ENCODE assay signal across 1 cellular context in genomic region chr6:37818536-37819176, GRCh38.
TF ChIP-seq lines count a peak whose summit lies in the region.

No MANE protein-coding gene starts in this region.

TF ChIP-seq in K562, 482 proteins besides CTCF, POLR2A, EP300 and RAD21 (continued from another document and continues in another):
- TF ChIP-seq, protein P1, sequence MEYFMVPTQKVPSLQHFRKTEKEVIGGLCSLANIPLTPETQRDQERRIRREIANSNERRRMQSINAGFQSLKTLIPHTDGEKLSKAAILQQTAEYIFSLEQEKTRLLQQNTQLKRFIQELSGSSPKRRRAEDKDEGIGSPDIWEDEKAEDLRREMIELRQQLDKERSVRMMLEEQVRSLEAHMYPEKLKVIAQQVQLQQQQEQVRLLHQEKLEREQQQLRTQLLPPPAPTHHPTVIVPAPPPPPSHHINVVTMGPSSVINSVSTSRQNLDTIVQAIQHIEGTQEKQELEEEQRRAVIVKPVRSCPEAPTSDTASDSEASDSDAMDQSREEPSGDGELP (CRISPR knock-in tag; IDR thresholded peaks at IDR 0.05; ENCODE audit: borderline replicate concordance), result no peak
- TF ChIP-seq ZEB2 (IDR thresholded peaks at IDR 0.05) (no peak), ZC3H11A (IDR thresholded peaks at IDR 0.05; ENCODE audit: low read depth, low read length) (no peak), GTF2F1 (IDR thresholded peaks at IDR 0.05; ENCODE audit: low read depth, low read length) (0 out of 2 replicates have a peak, but pooled peaks have one; percentile 87), PHF20 (IDR thresholded peaks at IDR 0.05; ENCODE audit: partially characterized antibody) (peak; percentile 91), FOXK1 (CRISPR knock-in tag; IDR thresholded peaks at IDR 0.05; ENCODE audit: borderline replicate concordance) (0 out of 2 replicates have a peak, but pooled peaks have one; percentile 72), PHB2 (IDR thresholded peaks at IDR 0.05; ENCODE audit: low read depth) (no peak), MED1 (CRISPR knock-in tag; IDR thresholded peaks at IDR 0.05; ENCODE audit: borderline replicate concordance) (no peak), XRCC5 (IDR thresholded peaks at IDR 0.05; ENCODE audit: low read depth, low read length) (no peak), PHF21A (IDR thresholded peaks at IDR 0.05; ENCODE audit: borderline replicate concordance, low read depth) (no peak), U2AF1 (optimal IDR thresholded peaks at IDR 0.05; ENCODE audit: low read depth, low read length) (no peak), CLOCK (CRISPR knock-in tag; IDR thresholded peaks at IDR 0.05; ENCODE audit: borderline replicate concordance) (no peak), ZNF384 (IDR thresholded peaks at IDR 0.05; ENCODE audit: low read depth, low read length) (no peak), GABPB2 (CRISPR knock-in tag; conservative IDR thresholded peaks at IDR 0.05) (no peak), NONO (IDR thresholded peaks at IDR 0.05; ENCODE audit: low read depth in 2 of 2, low read length in 1 of 2) (no peak), ZNF140 (CRISPR knock-in tag; IDR thresholded peaks at IDR 0.05) (no peak), NFATC3 (IDR thresholded peaks at IDR 0.05) (no peak), SMAD3 (CRISPR knock-in tag; conservative IDR thresholded peaks at IDR 0.05) (no peak), ZNF695 (CRISPR knock-in tag; IDR thresholded peaks at IDR 0.05) (peak; percentile 58; the same call in 1 of the 2 replicates), THRAP3 (IDR thresholded peaks at IDR 0.05; ENCODE audit: borderline replicate concordance) (no peak), JUND (IDR thresholded peaks at IDR 0.05; ENCODE audit: borderline replicate concordance, low read depth, low read length) (no peak), JUND (tag; IDR thresholded peaks at IDR 0.05; ENCODE audit: borderline replicate concordance, low read depth, low read length) (0 out of 3 replicates have a peak, but pooled peaks have one; percentile 52), HNRNPK (IDR thresholded peaks at IDR 0.05; ENCODE audit: low read depth, low read length, poor library complexity, severe bottlenecking) (no peak), NFE2 (IDR thresholded peaks at IDR 0.05; ENCODE audit: low read depth) (no peak), POLR2B (IDR thresholded peaks at IDR 0.05; ENCODE audit: low read depth, partially characterized antibody) (peak; percentile 98), SMAD2 (IDR thresholded peaks at IDR 0.05; ENCODE audit: low read depth, low read length) (no peak), FOXK2 (conservative IDR thresholded peaks at IDR 0.05 in 1 of 2, IDR thresholded peaks at IDR 0.05 in 1 of 2; ENCODE audit: low read depth in 2 of 2) (peak in 1 of 2 experiments; percentile 65; a peak in 2 of 4 replicates), SRSF3 (IDR thresholded peaks at IDR 0.05; ENCODE audit: insufficient read depth, low read length) (no peak), ZNF274 (IDR thresholded peaks at IDR 0.05; ENCODE audit: borderline replicate concordance, low read depth, low read length) (no peak), ARID3A (IDR thresholded peaks at IDR 0.05; ENCODE audit: borderline replicate concordance, low read depth, low read length) (no peak), NR2C1 (IDR thresholded peaks at IDR 0.05) (no peak), NR2C1 (tag; IDR thresholded peaks at IDR 0.05) (no peak), ZNF431 (CRISPR knock-in tag; IDR thresholded peaks at IDR 0.05) (no peak), MYBL2 (IDR thresholded peaks at IDR 0.05; ENCODE audit: low read depth) (no peak), MYBL2 (CRISPR knock-in tag; IDR thresholded peaks at IDR 0.05; ENCODE audit: borderline replicate concordance) (no peak), ZNF146 (CRISPR knock-in tag; IDR thresholded peaks at IDR 0.05; ENCODE audit: unreplicated experiment) (no peak), FOS (IDR thresholded peaks at IDR 0.05; ENCODE audit: extremely low read depth, insufficient read length) (no peak), KDM1A (IDR thresholded peaks at IDR 0.05) (no peak), PYGO2 (tag; IDR thresholded peaks at IDR 0.05) (no peak), SAFB2 (IDR thresholded peaks at IDR 0.05; ENCODE audit: borderline replicate concordance, low read depth, low read length, severe bottlenecking) (no peak), YY1 (IDR thresholded peaks at IDR 0.05; ENCODE audit: borderline replicate concordance in 1 of 3, control insufficient read depth in 1 of 3, extremely low read depth in 1 of 3, insufficient read depth in 3 of 3, insufficient read length in 1 of 3, insufficient replicate concordance in 2 of 3, low read depth in 1 of 3, low read length in 2 of 3) (peak in 2 of 3 experiments; percentile 43 to 74), TEAD1 (CRISPR knock-in tag; IDR thresholded peaks at IDR 0.05) (peak in 1 of 2 experiments; percentile 55; a peak in 2 of 4 replicates), TRIM24 (IDR thresholded peaks at IDR 0.05) (0 out of 4 replicates have a peak, but pooled peaks of 1 of the 2 experiments have one; percentile 42), STAG1 (CRISPR knock-in tag; IDR thresholded peaks at IDR 0.05; ENCODE audit: borderline replicate concordance) (no peak), ETV1 (tag; conservative IDR thresholded peaks at IDR 0.05; ENCODE audit: low read depth) (peak; percentile 92), ZNF77 (CRISPR knock-in tag; IDR thresholded peaks at IDR 0.05) (no peak), ARNT (IDR thresholded peaks at IDR 0.05) (peak; percentile 14 to 76; a peak in 2 of 4 replicates), NCOA2 (IDR thresholded peaks at IDR 0.05; ENCODE audit: partially characterized antibody in 2 of 2) (no peak), ZNF24 (IDR thresholded peaks at IDR 0.05) (no peak), ZNF584 (CRISPR knock-in tag; IDR thresholded peaks at IDR 0.05; ENCODE audit: low read depth) (no peak), ATF4 (CRISPR knock-in tag; IDR thresholded peaks at IDR 0.05) (peak; percentile 29; the same call in 1 of the 2 replicates)
- TF ChIP-seq, protein P2, sequence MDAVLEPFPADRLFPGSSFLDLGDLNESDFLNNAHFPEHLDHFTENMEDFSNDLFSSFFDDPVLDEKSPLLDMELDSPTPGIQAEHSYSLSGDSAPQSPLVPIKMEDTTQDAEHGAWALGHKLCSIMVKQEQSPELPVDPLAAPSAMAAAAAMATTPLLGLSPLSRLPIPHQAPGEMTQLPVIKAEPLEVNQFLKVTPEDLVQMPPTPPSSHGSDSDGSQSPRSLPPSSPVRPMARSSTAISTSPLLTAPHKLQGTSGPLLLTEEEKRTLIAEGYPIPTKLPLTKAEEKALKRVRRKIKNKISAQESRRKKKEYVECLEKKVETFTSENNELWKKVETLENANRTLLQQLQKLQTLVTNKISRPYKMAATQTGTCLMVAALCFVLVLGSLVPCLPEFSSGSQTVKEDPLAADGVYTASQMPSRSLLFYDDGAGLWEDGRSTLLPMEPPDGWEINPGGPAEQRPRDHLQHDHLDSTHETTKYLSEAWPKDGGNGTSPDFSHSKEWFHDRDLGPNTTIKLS (IDR thresholded peaks at IDR 0.05; ENCODE audit: borderline replicate concordance, low read depth), result no peak
- TF ChIP-seq, protein P3, sequence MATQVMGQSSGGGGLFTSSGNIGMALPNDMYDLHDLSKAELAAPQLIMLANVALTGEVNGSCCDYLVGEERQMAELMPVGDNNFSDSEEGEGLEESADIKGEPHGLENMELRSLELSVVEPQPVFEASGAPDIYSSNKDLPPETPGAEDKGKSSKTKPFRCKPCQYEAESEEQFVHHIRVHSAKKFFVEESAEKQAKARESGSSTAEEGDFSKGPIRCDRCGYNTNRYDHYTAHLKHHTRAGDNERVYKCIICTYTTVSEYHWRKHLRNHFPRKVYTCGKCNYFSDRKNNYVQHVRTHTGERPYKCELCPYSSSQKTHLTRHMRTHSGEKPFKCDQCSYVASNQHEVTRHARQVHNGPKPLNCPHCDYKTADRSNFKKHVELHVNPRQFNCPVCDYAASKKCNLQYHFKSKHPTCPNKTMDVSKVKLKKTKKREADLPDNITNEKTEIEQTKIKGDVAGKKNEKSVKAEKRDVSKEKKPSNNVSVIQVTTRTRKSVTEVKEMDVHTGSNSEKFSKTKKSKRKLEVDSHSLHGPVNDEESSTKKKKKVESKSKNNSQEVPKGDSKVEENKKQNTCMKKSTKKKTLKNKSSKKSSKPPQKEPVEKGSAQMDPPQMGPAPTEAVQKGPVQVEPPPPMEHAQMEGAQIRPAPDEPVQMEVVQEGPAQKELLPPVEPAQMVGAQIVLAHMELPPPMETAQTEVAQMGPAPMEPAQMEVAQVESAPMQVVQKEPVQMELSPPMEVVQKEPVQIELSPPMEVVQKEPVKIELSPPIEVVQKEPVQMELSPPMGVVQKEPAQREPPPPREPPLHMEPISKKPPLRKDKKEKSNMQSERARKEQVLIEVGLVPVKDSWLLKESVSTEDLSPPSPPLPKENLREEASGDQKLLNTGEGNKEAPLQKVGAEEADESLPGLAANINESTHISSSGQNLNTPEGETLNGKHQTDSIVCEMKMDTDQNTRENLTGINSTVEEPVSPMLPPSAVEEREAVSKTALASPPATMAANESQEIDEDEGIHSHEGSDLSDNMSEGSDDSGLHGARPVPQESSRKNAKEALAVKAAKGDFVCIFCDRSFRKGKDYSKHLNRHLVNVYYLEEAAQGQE (CRISPR knock-in tag; IDR thresholded peaks at IDR 0.05; ENCODE audit: low read depth), result no peak; the same call in 1 of the 2 replicates
- TF ChIP-seq, protein P4, sequence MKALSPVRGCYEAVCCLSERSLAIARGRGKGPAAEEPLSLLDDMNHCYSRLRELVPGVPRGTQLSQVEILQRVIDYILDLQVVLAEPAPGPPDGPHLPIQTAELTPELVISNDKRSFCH (CRISPR knock-in tag; IDR thresholded peaks at IDR 0.05), result no peak
- TF ChIP-seq, protein P4 (tag; IDR thresholded peaks at IDR 0.05), result no peak; the same call in 1 of the 2 replicates
- TF ChIP-seq, protein P5, sequence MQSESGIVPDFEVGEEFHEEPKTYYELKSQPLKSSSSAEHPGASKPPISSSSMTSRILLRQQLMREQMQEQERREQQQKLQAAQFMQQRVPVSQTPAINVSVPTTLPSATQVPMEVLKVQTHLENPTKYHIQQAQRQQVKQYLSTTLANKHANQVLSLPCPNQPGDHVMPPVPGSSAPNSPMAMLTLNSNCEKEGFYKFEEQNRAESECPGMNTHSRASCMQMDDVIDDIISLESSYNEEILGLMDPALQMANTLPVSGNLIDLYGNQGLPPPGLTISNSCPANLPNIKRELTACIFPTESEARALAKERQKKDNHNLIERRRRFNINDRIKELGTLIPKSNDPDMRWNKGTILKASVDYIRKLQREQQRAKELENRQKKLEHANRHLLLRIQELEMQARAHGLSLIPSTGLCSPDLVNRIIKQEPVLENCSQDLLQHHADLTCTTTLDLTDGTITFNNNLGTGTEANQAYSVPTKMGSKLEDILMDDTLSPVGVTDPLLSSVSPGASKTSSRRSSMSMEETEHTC (IDR thresholded peaks at IDR 0.05), result no peak
- TF ChIP-seq, protein P6, sequence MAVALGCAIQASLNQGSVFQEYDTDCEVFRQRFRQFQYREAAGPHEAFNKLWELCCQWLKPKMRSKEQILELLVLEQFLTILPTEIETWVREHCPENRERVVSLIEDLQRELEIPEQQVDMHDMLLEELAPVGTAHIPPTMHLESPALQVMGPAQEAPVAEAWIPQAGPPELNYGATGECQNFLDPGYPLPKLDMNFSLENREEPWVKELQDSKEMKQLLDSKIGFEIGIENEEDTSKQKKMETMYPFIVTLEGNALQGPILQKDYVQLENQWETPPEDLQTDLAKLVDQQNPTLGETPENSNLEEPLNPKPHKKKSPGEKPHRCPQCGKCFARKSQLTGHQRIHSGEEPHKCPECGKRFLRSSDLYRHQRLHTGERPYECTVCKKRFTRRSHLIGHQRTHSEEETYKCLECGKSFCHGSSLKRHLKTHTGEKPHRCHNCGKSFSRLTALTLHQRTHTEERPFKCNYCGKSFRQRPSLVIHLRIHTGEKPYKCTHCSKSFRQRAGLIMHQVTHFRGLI (CRISPR knock-in tag; IDR thresholded peaks at IDR 0.05), result no peak
